2 cellular contexts compared by ENCODE assay signal in the genomic region with DNA sequence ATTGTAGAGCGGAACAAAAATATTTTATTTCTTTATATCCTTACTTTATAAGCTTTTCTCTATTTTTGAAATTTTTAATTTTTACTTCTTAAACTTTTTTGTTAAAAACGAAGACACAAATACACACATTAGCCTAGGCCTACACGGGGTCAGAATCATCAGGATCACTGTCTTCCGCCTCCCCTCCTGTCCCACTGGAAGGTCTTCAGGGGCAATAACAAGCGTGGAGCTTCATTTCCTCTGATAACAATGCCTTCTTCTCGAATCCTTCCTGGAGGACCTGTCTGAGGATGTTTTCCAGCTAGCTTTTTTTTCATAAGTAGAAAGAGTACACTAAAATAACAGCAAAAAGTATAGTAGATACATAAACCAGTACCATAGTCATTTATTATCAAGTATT.
TF ChIP-seq lines count a peak whose summit lies in the region.

No MANE protein-coding gene starts in this region.

TF ChIP-seq in liver, 16 proteins besides CTCF, POLR2A, EP300 and RAD21 (continued from another document):
- TF ChIP-seq SP1 (IDR thresholded peaks at IDR 0.05), result no peak

TF ChIP-seq in HepG2, 621 proteins besides CTCF, POLR2A, EP300 and RAD21:
- TF ChIP-seq, protein P1, sequence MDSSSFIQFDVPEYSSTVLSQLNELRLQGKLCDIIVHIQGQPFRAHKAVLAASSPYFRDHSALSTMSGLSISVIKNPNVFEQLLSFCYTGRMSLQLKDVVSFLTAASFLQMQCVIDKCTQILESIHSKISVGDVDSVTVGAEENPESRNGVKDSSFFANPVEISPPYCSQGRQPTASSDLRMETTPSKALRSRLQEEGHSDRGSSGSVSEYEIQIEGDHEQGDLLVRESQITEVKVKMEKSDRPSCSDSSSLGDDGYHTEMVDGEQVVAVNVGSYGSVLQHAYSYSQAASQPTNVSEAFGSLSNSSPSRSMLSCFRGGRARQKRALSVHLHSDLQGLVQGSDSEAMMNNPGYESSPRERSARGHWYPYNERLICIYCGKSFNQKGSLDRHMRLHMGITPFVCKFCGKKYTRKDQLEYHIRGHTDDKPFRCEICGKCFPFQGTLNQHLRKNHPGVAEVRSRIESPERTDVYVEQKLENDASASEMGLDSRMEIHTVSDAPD (CRISPR knock-in tag; IDR thresholded peaks at IDR 0.05), result no peak
- no peak for TF ChIP-seq ZNF264 (CRISPR knock-in tag; IDR thresholded peaks at IDR 0.05)
- no peak for TF ChIP-seq ZSCAN30 (CRISPR knock-in tag; IDR thresholded peaks at IDR 0.05)
- TF ChIP-seq ZNF430 (CRISPR knock-in tag; IDR thresholded peaks at IDR 0.05), result no peak
- no peak for TF ChIP-seq SNAI1 (CRISPR knock-in tag; IDR thresholded peaks at IDR 0.05; ENCODE audit: borderline replicate concordance)
- no peak for TF ChIP-seq PAX8 (CRISPR knock-in tag; IDR thresholded peaks at IDR 0.05; ENCODE audit: borderline replicate concordance)
- TF ChIP-seq, protein P2, sequence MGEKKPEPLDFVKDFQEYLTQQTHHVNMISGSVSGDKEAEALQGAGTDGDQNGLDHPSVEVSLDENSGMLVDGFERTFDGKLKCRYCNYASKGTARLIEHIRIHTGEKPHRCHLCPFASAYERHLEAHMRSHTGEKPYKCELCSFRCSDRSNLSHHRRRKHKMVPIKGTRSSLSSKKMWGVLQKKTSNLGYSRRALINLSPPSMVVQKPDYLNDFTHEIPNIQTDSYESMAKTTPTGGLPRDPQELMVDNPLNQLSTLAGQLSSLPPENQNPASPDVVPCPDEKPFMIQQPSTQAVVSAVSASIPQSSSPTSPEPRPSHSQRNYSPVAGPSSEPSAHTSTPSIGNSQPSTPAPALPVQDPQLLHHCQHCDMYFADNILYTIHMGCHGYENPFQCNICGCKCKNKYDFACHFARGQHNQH (CRISPR knock-in tag; IDR thresholded peaks at IDR 0.05), result no peak
- TF ChIP-seq ZNF317 (CRISPR knock-in tag; IDR thresholded peaks at IDR 0.05), result no peak
- TF ChIP-seq, protein P3, sequence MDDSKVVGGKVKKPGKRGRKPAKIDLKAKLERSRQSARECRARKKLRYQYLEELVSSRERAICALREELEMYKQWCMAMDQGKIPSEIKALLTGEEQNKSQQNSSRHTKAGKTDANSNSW (CRISPR knock-in tag; IDR thresholded peaks at IDR 0.05; ENCODE audit: borderline replicate concordance), result no peak
- TF ChIP-seq SP2 (CRISPR knock-in tag; IDR thresholded peaks at IDR 0.05), result no peak
- TF ChIP-seq, protein P4, sequence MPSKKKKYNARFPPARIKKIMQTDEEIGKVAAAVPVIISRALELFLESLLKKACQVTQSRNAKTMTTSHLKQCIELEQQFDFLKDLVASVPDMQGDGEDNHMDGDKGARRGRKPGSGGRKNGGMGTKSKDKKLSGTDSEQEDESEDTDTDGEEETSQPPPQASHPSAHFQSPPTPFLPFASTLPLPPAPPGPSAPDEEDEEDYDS (CRISPR knock-in tag; IDR thresholded peaks at IDR 0.05), result no peak
- TF ChIP-seq, protein P5, sequence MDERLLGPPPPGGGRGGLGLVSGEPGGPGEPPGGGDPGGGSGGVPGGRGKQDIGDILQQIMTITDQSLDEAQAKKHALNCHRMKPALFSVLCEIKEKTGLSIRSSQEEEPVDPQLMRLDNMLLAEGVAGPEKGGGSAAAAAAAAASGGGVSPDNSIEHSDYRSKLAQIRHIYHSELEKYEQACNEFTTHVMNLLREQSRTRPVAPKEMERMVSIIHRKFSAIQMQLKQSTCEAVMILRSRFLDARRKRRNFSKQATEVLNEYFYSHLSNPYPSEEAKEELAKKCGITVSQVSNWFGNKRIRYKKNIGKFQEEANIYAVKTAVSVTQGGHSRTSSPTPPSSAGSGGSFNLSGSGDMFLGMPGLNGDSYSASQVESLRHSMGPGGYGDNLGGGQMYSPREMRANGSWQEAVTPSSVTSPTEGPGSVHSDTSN (CRISPR knock-in tag; IDR thresholded peaks at IDR 0.05), result no peak
- no peak for TF ChIP-seq KLF13 (CRISPR knock-in tag; IDR thresholded peaks at IDR 0.05)
- no peak for TF ChIP-seq SYNCRIP (IDR thresholded peaks at IDR 0.05; ENCODE audit: insufficient read depth, low read depth, low read length)
- no peak for TF ChIP-seq RXRB (CRISPR knock-in tag; IDR thresholded peaks at IDR 0.05; ENCODE audit: borderline replicate concordance)
- TF ChIP-seq ZNF160 (CRISPR knock-in tag; IDR thresholded peaks at IDR 0.05), result no peak
- TF ChIP-seq ZNF205 (CRISPR knock-in tag; IDR thresholded peaks at IDR 0.05), result no peak
- TF ChIP-seq, protein P6, sequence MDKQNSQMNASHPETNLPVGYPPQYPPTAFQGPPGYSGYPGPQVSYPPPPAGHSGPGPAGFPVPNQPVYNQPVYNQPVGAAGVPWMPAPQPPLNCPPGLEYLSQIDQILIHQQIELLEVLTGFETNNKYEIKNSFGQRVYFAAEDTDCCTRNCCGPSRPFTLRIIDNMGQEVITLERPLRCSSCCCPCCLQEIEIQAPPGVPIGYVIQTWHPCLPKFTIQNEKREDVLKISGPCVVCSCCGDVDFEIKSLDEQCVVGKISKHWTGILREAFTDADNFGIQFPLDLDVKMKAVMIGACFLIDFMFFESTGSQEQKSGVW (CRISPR knock-in tag; IDR thresholded peaks at IDR 0.05; ENCODE audit: borderline replicate concordance), result no peak
- TF ChIP-seq SALL2 (CRISPR knock-in tag; IDR thresholded peaks at IDR 0.05), result no peak
TF ChIP-seq in HepG2: peak in this region for 0.
